Comparison of ENCODE assay signal across 20 cellular contexts in the genomic region with DNA sequence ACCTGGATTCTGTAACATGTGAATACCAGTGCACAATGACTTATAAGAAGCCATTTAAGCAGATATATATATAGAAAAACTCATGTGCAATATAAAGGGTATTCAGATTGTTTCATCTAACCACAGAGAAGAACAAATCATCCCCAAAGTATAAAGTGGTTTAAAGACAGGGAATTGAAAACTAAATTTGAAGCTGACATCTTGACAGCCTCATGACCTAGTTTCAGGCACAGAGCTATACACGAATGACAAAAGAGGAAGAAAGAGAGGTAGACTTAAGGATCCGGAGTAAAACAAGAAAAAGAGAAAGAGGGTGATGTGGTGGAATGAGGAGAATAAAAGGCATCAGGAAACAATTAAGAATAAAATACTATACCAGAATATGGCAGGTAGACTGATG.
A peak's percentile ranks its signal among the peaks of the same experiment; 100 is the strongest.
DNase-seq lines count a peak whose midpoint lies in the region; ATAC-seq, FAIRE-seq and TF ChIP-seq lines count a peak whose summit lies in the region.
"Had no signal": no experiment of that assay in that cellular context is flagged by ENCODE, and none has a peak within 500 bp of the region (broad histone marks: within the 10 kb centered on the region; RNA-seq: fewer than 3 reads in every experiment).

No MANE protein-coding gene starts in this region.

- no peak overlapping the region for H3K4me3 ChIP-seq in SK-N-MC
- H3K4me3 ChIP-seq in GM12878: no peak overlapping the region
- H3K4me3 ChIP-seq in aorta (ENCODE audit: low read length in 2 of 2): no peak overlapping the region
- no peak overlapping the region for H3K4me3 ChIP-seq in kidney (ENCODE audit: low read length in 2 of 2)
- H3K4me3 ChIP-seq: HAP-1 had no signal

- H3K27me3 Mint-ChIP-seq in stimulated activated naive B cell treated with anti-CD40 and anti-IgM and Interleukin-4, amounts not matched to agents 10 μg/mL and 1 μg/mL and 100 μg/mL, for 72 hours: peaks cover 3 to 7% of the 10 kb centered on the region in 2 donors
- H3K27me3 Mint-ChIP-seq: IgD-negative memory B cell had no signal

- no peak for TF ChIP-seq EP300 in GM12878 (IDR thresholded peaks at IDR 0.05; ENCODE audit: borderline replicate concordance in 1 of 2, control insufficient read depth in 1 of 2, low read depth in 2 of 2, low read length in 2 of 2)

- SMC1A ChIA-PET in GM12878 (lab: Charles Lee; ENCODE audit: uncharacterized antibody, unreplicated experiment): interaction anchor here (0.6 to 1.4 kb wide), 3 partner anchors 12 to 100 kb away, joined by 3 to 6 read pairs (median 5); no protein-coding TSS in a partner anchor

- WGBS in GM12878 (ENCODE audit: insufficient coverage, insufficient replicate concordance, low lambda C conversion rate, missing lambda C conversion rate): 10% methylated on average over 2 of the region's 2 CpGs
- whole genome bisulfite sequencing in aorta, 2 donors: 87 to 90% methylated on average over 2 of the region's 2 CpGs

- H3K4me2 ChIP-seq in GM12878 (ENCODE audit: control insufficient read depth, insufficient read depth): no peak overlapping the region

- intact Hi-C loops in GM12878 (cut with micrococcal nuclease; ENCODE audit: unreplicated experiment) (no loop called here), aorta (cut with DNase I) (no loop called here), kidney (cut with DNase I) (no loop called here)

- H3K27ac ChIP-seq in SK-N-MC (peak overlapping the region; percentile 56), GM12878 (ENCODE audit: control insufficient read depth, insufficient read depth) (no peak overlapping the region), aorta (ENCODE audit: low read depth in 1 of 2, low read length in 2 of 2) (no peak overlapping the region), kidney (ENCODE audit: low read depth in 2 of 2, low read length in 2 of 2) (no peak overlapping the region)

- H2AFZ ChIP-seq in GM12878 (ENCODE audit: control insufficient read depth, low read depth, low read length): no peak overlapping the region

- peaks cover 2 to 11% of the 10 kb centered on the region in 2 donors for H3K4me1 Mint-ChIP-seq in stimulated activated naive B cell treated with anti-CD40 and anti-IgM and Interleukin-4, amounts not matched to agents 10 μg/mL and 1 μg/mL and 100 μg/mL, for 72 hours
- H3K4me1 Mint-ChIP-seq: CD4-positive, CD25-positive, alpha-beta regulatory T cell had no signal

- ATAC-seq in GM12878 (peak; percentile 85), aorta (ENCODE audit: low FRiP score) (no peak)
- ATAC-seq in stimulated activated naive B cell treated with anti-CD40 and anti-IgM and Interleukin-4, amounts not matched to agents 10 μg/mL and 1 μg/mL and 100 μg/mL, for 72 hours (replicated peaks): peak; percentile 73 to 92
- no peak for ATAC-seq in activated CD4-positive, CD25-positive, alpha-beta regulatory T cell treated with anti-CD3 and anti-CD28 coated beads, Interleukin-2, amount 50 U/mL, for 24 hours
- ATAC-seq: HepG2 had no signal

- FAIRE-seq in GM12878 (lab: Jason Lieb, UNC) (no peak), kidney (lab: Jason Lieb, UNC) (no peak)
- FAIRE-seq: G401.6, GM12892, HepG2 had no signal

- no peaks in the 10 kb centered on the region for H3K4me1 ChIP-seq in GM12878 (ENCODE audit: control insufficient read depth, insufficient read depth, low read length)
- no peaks in the 10 kb centered on the region for H3K4me1 ChIP-seq in aorta (ENCODE audit: control insufficient read depth in 1 of 2, insufficient read depth in 2 of 2, low read length in 2 of 2)
- no peaks in the 10 kb centered on the region for H3K4me1 ChIP-seq in kidney (ENCODE audit: control insufficient read depth in 1 of 2, insufficient read depth in 1 of 2, low read depth in 1 of 2, low read length in 2 of 2)
- H3K4me1 ChIP-seq: BE2C, HAP-1 had no signal

- in situ Hi-C loops in GM12878 (cut with MboI): no loop called here

- POLR2A ChIA-PET in GM12878 (lab: Charles Lee): no interaction called here

- no TSS peak for BruUV-seq in GM12878 (replicated peaks; lab: Mats Ljungman, UMichigan)

- no peak for TF ChIP-seq CTCF in GM12878 (IDR thresholded peaks at IDR 0.05 in 2 of 3, conservative IDR thresholded peaks at IDR 0.05 in 1 of 3; ENCODE audit: control insufficient read depth in 2 of 3, extremely low read depth in 1 of 3, insufficient read depth in 1 of 3, low read depth in 3 of 3, low read length in 3 of 3)
- no peak for TF ChIP-seq CTCF in kidney (IDR thresholded peaks at IDR 0.05; ENCODE audit: borderline replicate concordance, extremely low read depth, insufficient read depth)

- H3K27me3 ChIP-seq in GM12878 (replicated peaks in 1 of 2; ENCODE audit: control insufficient read depth in 2 of 2, insufficient read depth in 2 of 2, low read length in 1 of 2) (no peaks in the 10 kb centered on the region), aorta (ENCODE audit: control insufficient read depth in 1 of 2, insufficient read depth in 2 of 2, low read length in 1 of 2) (no peaks in the 10 kb centered on the region)
- H3K27me3 ChIP-seq: BE2C had no signal

- H3K9me3 Mint-ChIP-seq in stimulated activated naive B cell treated with anti-CD40 and anti-IgM and Interleukin-4, amounts not matched to agents 10 μg/mL and 1 μg/mL and 100 μg/mL, for 72 hours: no peaks in the 10 kb centered on the region
- H3K9me3 Mint-ChIP-seq: CD8-positive, alpha-beta memory T cell had no signal

- no peaks in the 10 kb centered on the region for H3K79me2 ChIP-seq in GM12878 (ENCODE audit: control insufficient read depth, insufficient read depth, low read length)

- no peak overlapping the region for H3K9ac ChIP-seq in SK-N-MC (ENCODE audit: insufficient read length)
- H3K9ac ChIP-seq in GM12878 (ENCODE audit: control insufficient read depth, insufficient read depth, low read length): no peak overlapping the region
- H3K9ac ChIP-seq in kidney (ENCODE audit: low read length in 2 of 2): no peak overlapping the region

- H3K9me3 ChIP-seq in SK-N-MC (ENCODE audit: low read depth, low read length): no peaks in the 10 kb centered on the region
- no peaks in the 10 kb centered on the region for H3K9me3 ChIP-seq in GM12878 (replicated peaks; ENCODE audit: control insufficient read depth, insufficient read depth, low read length)
- H3K9me3 ChIP-seq in aorta (ENCODE audit: control insufficient read depth, low read length): peaks cover 2% of the 10 kb centered on the region
- H3K9me3 ChIP-seq in kidney (ENCODE audit: control insufficient read depth in 1 of 2, low read length in 2 of 2): peaks cover 0 to 2% of the 10 kb centered on the region in 2 donors
- H3K9me3 ChIP-seq: BE2C, HAP-1 had no signal

- no peaks in the 10 kb centered on the region for H3K36me3 ChIP-seq in SK-N-MC (ENCODE audit: insufficient read depth, low read length)
- H3K36me3 ChIP-seq in GM12878 (ENCODE audit: control insufficient read depth in 2 of 2, insufficient read depth in 2 of 2, low read length in 1 of 2): no peaks in the 10 kb centered on the region
- H3K36me3 ChIP-seq in aorta (ENCODE audit: control insufficient read depth in 1 of 2, insufficient read depth in 2 of 2, low read length in 1 of 2): no peaks in the 10 kb centered on the region
- no peaks in the 10 kb centered on the region for H3K36me3 ChIP-seq in kidney (ENCODE audit: control insufficient read depth in 1 of 2, insufficient read depth in 2 of 2, low read length in 2 of 2)
- H3K36me3 ChIP-seq: BE2C, HAP-1 had no signal

- RAD21 ChIA-PET in GM12878 (lab: Charles Lee; ENCODE audit: unreplicated experiment): no interaction called here

- H3K36me3 Mint-ChIP-seq in stimulated activated naive B cell treated with anti-CD40 and anti-IgM and Interleukin-4, amounts not matched to agents 10 μg/mL and 1 μg/mL and 100 μg/mL, for 72 hours: no peaks in the 10 kb centered on the region
- H3K36me3 Mint-ChIP-seq: CD4-positive, CD25-positive, alpha-beta regulatory T cell; IgD-negative memory B cell had no signal

- peak; percentile 1 for DNase-seq in MV-4-11 (lab: John Stamatoyannopoulos, UW)
- no peak for DNase-seq in SK-N-MC (ENCODE audit: low read depth, low spot score)
- DNase-seq in GM12878 (ENCODE audit: low read depth, low spot score): peak; percentile 9
- DNase-seq in stimulated activated naive B cell treated with anti-CD40 and anti-IgM and Interleukin-4, amounts not matched to agents 10 μg/mL and 1 μg/mL and 100 μg/mL, for 72 hours: no peak
- no peak for DNase-seq in aorta
- DNase-seq in kidney: no peak
- DNase-seq: ACHN; BE2C; C1 segment of cervical spinal cord; CD4-positive, CD25-positive, alpha-beta regulatory T cell; CD8-positive, alpha-beta memory T cell; COR-L47; DMS 273 treated with DMSO at 0.1 percent for 48 hours; DMS53 had no signal

- no peak overlapping the region for H3K4me3 Mint-ChIP-seq in stimulated activated naive B cell treated with anti-CD40 and anti-IgM and Interleukin-4, amounts not matched to agents 10 μg/mL and 1 μg/mL and 100 μg/mL, for 72 hours
- H3K4me3 Mint-ChIP-seq: CD4-positive, CD25-positive, alpha-beta regulatory T cell; CD8-positive, alpha-beta memory T cell; IgD-negative memory B cell had no signal

- H3K27ac Mint-ChIP-seq in stimulated activated naive B cell treated with anti-CD40 and anti-IgM and Interleukin-4, amounts not matched to agents 10 μg/mL and 1 μg/mL and 100 μg/mL, for 72 hours: no peak overlapping the region
- H3K27ac Mint-ChIP-seq: CD4-positive, CD25-positive, alpha-beta regulatory T cell had no signal

- CTCF ChIA-PET in GM12878 (lab: Yijun Ruan, JAX): interaction anchor here (0.7 kb wide), 1 partner anchor 21 kb away, joined by 7 read pairs; no protein-coding TSS in a partner anchor

- no peak for TF ChIP-seq RAD21 in GM12878 (IDR thresholded peaks at IDR 0.05; ENCODE audit: insufficient read depth, low read depth, low read length)

- H4K20me1 ChIP-seq in GM12878 (ENCODE audit: control insufficient read depth, insufficient read depth): no peaks in the 10 kb centered on the region

- no peak for TF ChIP-seq POLR2A in GM12878 (IDR thresholded peaks at IDR 0.05; ENCODE audit: low read depth, low read length)

TF ChIP-seq in GM12878, 131 proteins besides CTCF, POLR2A, EP300 and RAD21 (continues in another document):
- TF ChIP-seq TBL1XR1 (IDR thresholded peaks at IDR 0.05; ENCODE audit: low read depth, low read length) (no peak), ZNF24 (IDR thresholded peaks at IDR 0.05) (no peak), ESRRA (IDR thresholded peaks at IDR 0.05; ENCODE audit: low read length) (no peak), PML (IDR thresholded peaks at IDR 0.05; ENCODE audit: low read length) (no peak), ZSCAN29 (IDR thresholded peaks at IDR 0.05) (no peak)
- TF ChIP-seq, protein P1, sequence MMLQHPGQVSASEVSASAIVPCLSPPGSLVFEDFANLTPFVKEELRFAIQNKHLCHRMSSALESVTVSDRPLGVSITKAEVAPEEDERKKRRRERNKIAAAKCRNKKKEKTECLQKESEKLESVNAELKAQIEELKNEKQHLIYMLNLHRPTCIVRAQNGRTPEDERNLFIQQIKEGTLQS (IDR thresholded peaks at IDR 0.05; ENCODE audit: borderline replicate concordance, extremely low read depth, low read depth, low read length): no peak

Comparison
In these comparisons a context has a peak if more than half of its experiments do, and no peak if none do; other contexts are left out.
1. DNase-seq: peak in MV-4-11 (single experiment) and GM12878 (single experiment); none in SK-N-MC (single experiment), stimulated activated naive B cell treated with anti-CD40 and anti-IgM and Interleukin-4, amounts not matched to agents 10 μg/mL and 1 μg/mL and 100 μg/mL, for 72 hours (single experiment), aorta (0 of 2) and kidney (single experiment).
2. ATAC-seq: peak in GM12878 (single experiment) and stimulated activated naive B cell treated with anti-CD40 and anti-IgM and Interleukin-4, amounts not matched to agents 10 μg/mL and 1 μg/mL and 100 μg/mL, for 72 hours (2 of 2); none in aorta (single experiment) and activated CD4-positive, CD25-positive, alpha-beta regulatory T cell treated with anti-CD3 and anti-CD28 coated beads, Interleukin-2, amount 50 U/mL, for 24 hours (0 of 2).